In the genomic region with DNA sequence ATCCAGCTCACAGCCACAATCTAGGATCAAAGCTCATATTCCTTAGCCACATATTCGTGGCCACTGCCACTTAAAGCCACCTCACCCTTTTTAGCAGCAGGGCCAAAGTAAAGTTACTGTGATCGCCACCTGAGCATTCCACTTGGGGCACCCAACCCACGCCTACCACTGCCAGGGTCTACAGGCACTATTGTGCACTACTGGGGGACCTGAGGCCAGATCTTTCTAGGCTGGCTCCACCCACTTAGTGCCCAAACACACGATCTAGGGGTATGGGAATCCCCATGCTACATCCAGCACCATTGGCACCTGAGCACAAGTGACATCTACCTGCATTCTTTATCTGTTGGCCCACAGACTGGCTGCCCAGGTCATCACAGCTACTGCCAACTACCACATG, we compare ENCODE assay signal across 37 cellular contexts.
"Had no signal": no experiment of that assay in that cellular context is flagged by ENCODE, and none has a peak within 500 bp of the region (broad histone marks: within the 10 kb centered on the region; RNA-seq: fewer than 3 reads in every experiment).

No MANE protein-coding gene starts in this region.

- H3K4me3 ChIP-seq: adrenal gland, ascending aorta, cardiac muscle cell had no signal

- H3K36me3 ChIP-seq: adrenal gland, ascending aorta, cardiac muscle cell had no signal

- H3K27ac Mint-ChIP-seq: activated B cell treated with CpG ODN at 0.5 μM for 24 hours; activated CD4-positive, alpha-beta memory T cell treated with anti-CD3 and anti-CD28 coated beads for 36 hours; activated CD4-positive, alpha-beta T cell treated with anti-CD3 and anti-CD28 coated beads, Interleukin-2, amount 10 ng/mL, durations not matched to agents 24 days and 14 days; activated CD8-positive, alpha-beta T cell treated with anti-CD3 and anti-CD28 coated beads for 36 hours; activated naive CD4-positive, alpha-beta T cell treated with anti-CD3 and anti-CD28 coated beads for 36 hours; activated naive CD4-positive, alpha-beta T cell treated with anti-CD3 and anti-CD28 coated beads, Interleukin-2, amount 50 U/mL, for 72 hours; activated naive CD8-positive, alpha-beta T cell treated with anti-CD3 and anti-CD28 coated beads for 36 hours; activated T-cell treated with anti-CD3 and anti-CD28 coated beads, Interleukin-2, amount 50 U/mL, for 72 hours; activated T-helper 1 cell treated with anti-CD3 and anti-CD28 coated beads, Interleukin-12 subunit alpha, Interleukin-12 subunit beta, Interleukin-2, Interleukin-4 antibody, amounts not matched to agents 30 ng/mL and 10 ng/mL and 1 ng/mL, durations not matched to agents 14 hours and 24 hours and 36 hours; activated T-helper 17 cell treated with anti-CD3 and anti-CD28 coated beads, Interleukin-2, amount 50 U/mL, for 72 hours; brain; T-helper 1 cell treated with Interleukin-12 subunit alpha and Interleukin-12 subunit beta and Interleukin-4 antibody, amounts not matched to agents 30 μg/mL and 1 μg/mL, for 36 hours; T-helper 2 cell treated with Interferon-gamma antibody and Interleukin-4, amounts not matched to agents 5 μg/mL and 100 μg/mL, for 36 hours had no signal

- H3K4me1 Mint-ChIP-seq: activated B cell treated with CpG ODN at 0.5 μM for 24 hours; activated CD4-positive, alpha-beta T cell treated with anti-CD3 and anti-CD28 coated beads, Interleukin-2, amount 10 ng/mL, durations not matched to agents 24 days and 14 days; activated naive CD8-positive, alpha-beta T cell treated with anti-CD3 and anti-CD28 coated beads for 36 hours; activated T-helper 17 cell treated with anti-CD3 and anti-CD28 coated beads, Interleukin-2, amount 50 U/mL, for 72 hours; brain; central memory CD8-positive, alpha-beta T cell had no signal

- H3K36me3 Mint-ChIP-seq: activated CD4-positive, alpha-beta memory T cell treated with anti-CD3 and anti-CD28 coated beads for 36 hours; activated naive CD8-positive, alpha-beta T cell treated with anti-CD3 and anti-CD28 coated beads for 36 hours; brain had no signal

- ATAC-seq: activated CD8-positive, alpha-beta T cell treated with anti-CD3 and anti-CD28 coated beads for 36 hours; activated naive CD4-positive, alpha-beta T cell treated with anti-CD3 and anti-CD28 coated beads, Interleukin-2, amount 50 U/mL, for 72 hours; activated T-cell treated with anti-CD3 and anti-CD28 coated beads, Interleukin-2, amount 50 U/mL, for 4 hours; activated T-cell treated with anti-CD3 and anti-CD28 coated beads, Interleukin-2, amount 50 U/mL, for 72 hours; activated T-helper 17 cell treated with anti-CD3 and anti-CD28 coated beads, Interleukin-2, amount 50 U/mL, for 72 hours had no signal

- H3K27me3 ChIP-seq: adrenal gland, ascending aorta, cardiac muscle cell had no signal

- H3K27ac ChIP-seq: adrenal gland, ascending aorta, cardiac muscle cell, VCaP had no signal

- H3K27me3 Mint-ChIP-seq: activated B cell treated with CpG ODN at 0.5 μM for 24 hours; activated CD4-positive, alpha-beta memory T cell treated with anti-CD3 and anti-CD28 coated beads for 36 hours; activated CD4-positive, alpha-beta T cell treated with anti-CD3 and anti-CD28 coated beads, Interleukin-2, amount 10 ng/mL, durations not matched to agents 24 days and 14 days; activated CD8-positive, alpha-beta T cell treated with anti-CD3 and anti-CD28 coated beads for 36 hours; activated naive CD8-positive, alpha-beta T cell treated with anti-CD3 and anti-CD28 coated beads for 36 hours; activated T-helper 17 cell treated with anti-CD3 and anti-CD28 coated beads, Interleukin-2, amount 50 U/mL, for 72 hours; brain; central memory CD8-positive, alpha-beta T cell had no signal

- DNase-seq: activated B cell treated with CpG ODN at 0.5 μM for 24 hours; activated CD4-positive, alpha-beta memory T cell treated with anti-CD3 and anti-CD28 coated beads for 36 hours; activated CD4-positive, alpha-beta T cell treated with anti-CD3 and anti-CD28 coated beads for 4 hours; activated CD4-positive, alpha-beta T cell treated with anti-CD3 and anti-CD28 coated beads, Interleukin-2, amount 10 ng/mL, durations not matched to agents 24 days and 14 days; activated CD4-positive, alpha-beta T cell treated with anti-CD3 and anti-CD28 coated beads, Interleukin-2, amount 50 U/mL, for 1 hour; activated CD4-positive, alpha-beta T cell treated with anti-CD3 and anti-CD28 coated beads, Interleukin-2, amount 50 U/mL, for 4 hours; activated CD4-positive, CD25-positive, alpha-beta regulatory T cell treated with anti-CD3 and anti-CD28 coated beads, Interleukin-2, amount 50 U/mL, for 72 hours; activated CD8-positive, alpha-beta memory T cell treated with anti-CD3 and anti-CD28 coated beads, Interleukin-2, amount 50 U/mL, for 4 hours; activated CD8-positive, alpha-beta T cell treated with anti-CD3 and anti-CD28 coated beads for 36 hours; activated effector memory CD4-positive, alpha-beta T cell treated with anti-CD3 and anti-CD28 coated beads, Interleukin-2, amount 50 U/mL, for 16 hours; activated gamma-delta T cell treated with Interleukin-2 at 50 U/mL for 16 hours; activated naive CD4-positive, alpha-beta T cell; activated naive CD4-positive, alpha-beta T cell treated with anti-CD3 and anti-CD28 coated beads for 36 hours; activated naive CD4-positive, alpha-beta T cell treated with anti-CD3 and anti-CD28 coated beads, Interleukin-2, amount 50 U/mL, for 16 hours; activated naive CD8-positive, alpha-beta T cell treated with anti-CD3 and anti-CD28 coated beads for 36 hours; activated T-cell treated with anti-CD3 and anti-CD28 coated beads for 4 hours; activated T-cell treated with anti-CD3 and anti-CD28 coated beads, Interleukin-2, amount 50 U/mL, for 1 hour; activated T-cell treated with anti-CD3 and anti-CD28 coated beads, Interleukin-2, amount 50 U/mL, for 4 hours; activated T-cell treated with anti-CD3 and anti-CD28 coated beads, Interleukin-2, amount 50 U/mL, for 72 hours; adrenal gland; amygdala; anterior cingulate cortex; caudate nucleus; cerebellar nuclear complex; T-helper 1 cell; T-helper 2 cell; T-helper 9 cell had no signal

- H3K4me3 Mint-ChIP-seq: activated B cell treated with CpG ODN at 0.5 μM for 24 hours; activated CD4-positive, alpha-beta memory T cell treated with anti-CD3 and anti-CD28 coated beads for 36 hours; activated CD4-positive, alpha-beta T cell treated with anti-CD3 and anti-CD28 coated beads, Interleukin-2, amount 10 ng/mL, durations not matched to agents 24 days and 14 days; activated CD8-positive, alpha-beta T cell treated with anti-CD3 and anti-CD28 coated beads for 36 hours; activated naive CD4-positive, alpha-beta T cell treated with anti-CD3 and anti-CD28 coated beads for 36 hours; activated naive CD8-positive, alpha-beta T cell treated with anti-CD3 and anti-CD28 coated beads for 36 hours; activated T-cell treated with anti-CD3 and anti-CD28 coated beads, Interleukin-2, amount 50 U/mL, for 4 hours; activated T-cell treated with anti-CD3 and anti-CD28 coated beads, Interleukin-2, amount 50 U/mL, for 72 hours; activated T-helper 1 cell treated with anti-CD3 and anti-CD28 coated beads, Interleukin-12 subunit alpha, Interleukin-12 subunit beta, Interleukin-2, Interleukin-4 antibody, amounts not matched to agents 30 ng/mL and 10 ng/mL and 1 ng/mL, durations not matched to agents 14 hours and 24 hours and 36 hours; activated T-helper 17 cell treated with anti-CD3 and anti-CD28 coated beads, Interleukin-2, amount 50 U/mL, for 72 hours; brain; central memory CD8-positive, alpha-beta T cell; T-helper 1 cell treated with Interleukin-12 subunit alpha and Interleukin-12 subunit beta and Interleukin-4 antibody, amounts not matched to agents 30 μg/mL and 1 μg/mL, for 36 hours; T-helper 2 cell treated with Interferon-gamma antibody and Interleukin-4, amounts not matched to agents 5 μg/mL and 100 μg/mL, for 36 hours had no signal

- H3K4me1 ChIP-seq: adrenal gland, ascending aorta had no signal
